In the genomic region with DNA sequence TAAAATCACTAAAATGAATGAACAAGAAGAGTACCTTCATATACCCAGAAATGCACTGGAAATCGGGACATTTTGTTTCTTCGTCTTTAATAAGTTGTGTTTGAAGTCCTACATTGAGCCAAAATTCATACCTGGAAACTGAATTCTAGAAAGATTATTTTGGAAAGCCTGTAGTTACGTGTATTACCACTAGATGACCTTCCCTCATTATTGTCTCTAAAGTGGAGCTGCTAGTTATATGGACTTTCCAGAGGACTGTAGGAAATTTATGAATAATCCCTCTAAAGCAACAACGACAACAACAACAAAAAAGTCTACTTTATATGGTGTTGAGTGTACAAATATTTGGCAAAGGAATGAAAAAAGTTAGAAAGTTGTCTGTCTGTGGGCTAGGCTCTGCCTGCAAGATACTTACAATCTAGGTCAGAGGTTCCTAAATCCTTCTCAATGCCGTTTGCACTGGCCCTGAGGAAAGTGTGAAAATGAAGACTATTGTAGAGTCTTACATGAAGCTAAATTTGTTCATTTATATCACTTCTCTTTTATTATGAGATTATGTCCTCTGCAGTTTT, we compare ENCODE assay signal across 1 cellular context.
TF ChIP-seq lines count a peak whose summit lies in the region.

No MANE protein-coding gene starts in this region.

TF ChIP-seq in HepG2, 621 proteins besides CTCF, POLR2A, EP300 and RAD21:
- TF ChIP-seq ZNF142 (CRISPR knock-in tag; IDR thresholded peaks at IDR 0.05): no peak
- TF ChIP-seq STAG1 (CRISPR knock-in tag; IDR thresholded peaks at IDR 0.05): peak; percentile 72
- TF ChIP-seq SMC3 (IDR thresholded peaks at IDR 0.05; ENCODE audit: low read length): peak; percentile 76
- peak; percentile 35; the same call in 1 of the 2 replicates for TF ChIP-seq MIXL1 (CRISPR knock-in tag; IDR thresholded peaks at IDR 0.05)
